ENCODE assay signal across 1 cellular context in the genomic region with DNA sequence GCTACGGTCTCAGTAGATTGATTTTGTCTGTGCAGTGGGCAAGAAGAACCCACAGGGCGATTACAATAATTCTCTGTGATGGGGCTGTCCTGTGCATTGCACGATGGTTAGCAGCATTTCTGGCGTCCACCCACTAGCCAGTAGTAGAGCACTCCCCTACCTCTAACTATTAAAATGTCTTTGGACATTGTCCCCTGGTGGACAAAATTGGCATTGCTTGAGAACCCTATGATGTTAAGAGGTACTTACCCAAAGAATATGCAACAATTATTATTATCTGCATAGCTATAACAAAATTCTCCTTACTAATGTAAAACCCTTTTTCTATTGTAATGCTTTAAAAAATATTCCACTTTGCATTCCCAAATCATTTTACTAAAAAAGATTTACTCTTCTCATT.
TF ChIP-seq lines count a peak whose summit lies in the region.

No MANE protein-coding gene starts in this region.

TF ChIP-seq in H1, 55 proteins besides CTCF, POLR2A, EP300 and RAD21:
- TF ChIP-seq EZH2 (IDR thresholded peaks at IDR 0.05; ENCODE audit: low read depth, low read length, severe bottlenecking): no peak
- TF ChIP-seq, protein P1, sequence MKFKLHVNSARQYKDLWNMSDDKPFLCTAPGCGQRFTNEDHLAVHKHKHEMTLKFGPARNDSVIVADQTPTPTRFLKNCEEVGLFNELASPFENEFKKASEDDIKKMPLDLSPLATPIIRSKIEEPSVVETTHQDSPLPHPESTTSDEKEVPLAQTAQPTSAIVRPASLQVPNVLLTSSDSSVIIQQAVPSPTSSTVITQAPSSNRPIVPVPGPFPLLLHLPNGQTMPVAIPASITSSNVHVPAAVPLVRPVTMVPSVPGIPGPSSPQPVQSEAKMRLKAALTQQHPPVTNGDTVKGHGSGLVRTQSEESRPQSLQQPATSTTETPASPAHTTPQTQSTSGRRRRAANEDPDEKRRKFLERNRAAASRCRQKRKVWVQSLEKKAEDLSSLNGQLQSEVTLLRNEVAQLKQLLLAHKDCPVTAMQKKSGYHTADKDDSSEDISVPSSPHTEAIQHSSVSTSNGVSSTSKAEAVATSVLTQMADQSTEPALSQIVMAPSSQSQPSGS (IDR thresholded peaks at IDR 0.05; ENCODE audit: low read length): no peak
- no peak for TF ChIP-seq POU5F1 (IDR thresholded peaks at IDR 0.05; ENCODE audit: low read depth, low read length)
- TF ChIP-seq YY1 (IDR thresholded peaks at IDR 0.05; ENCODE audit: low read depth, low read length): no peak
- TF ChIP-seq BRCA1 (IDR thresholded peaks at IDR 0.05; ENCODE audit: low read depth, low read length): no peak
- TF ChIP-seq TAF1 (IDR thresholded peaks at IDR 0.05; ENCODE audit: low read depth, low read length): no peak
- no peak for TF ChIP-seq KDM1A (IDR thresholded peaks at IDR 0.05; ENCODE audit: borderline replicate concordance, low read length)
- TF ChIP-seq, protein P2, sequence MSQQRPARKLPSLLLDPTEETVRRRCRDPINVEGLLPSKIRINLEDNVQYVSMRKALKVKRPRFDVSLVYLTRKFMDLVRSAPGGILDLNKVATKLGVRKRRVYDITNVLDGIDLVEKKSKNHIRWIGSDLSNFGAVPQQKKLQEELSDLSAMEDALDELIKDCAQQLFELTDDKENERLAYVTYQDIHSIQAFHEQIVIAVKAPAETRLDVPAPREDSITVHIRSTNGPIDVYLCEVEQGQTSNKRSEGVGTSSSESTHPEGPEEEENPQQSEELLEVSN (IDR thresholded peaks at IDR 0.05): no peak
- TF ChIP-seq SP4 (IDR thresholded peaks at IDR 0.05; ENCODE audit: low read length): no peak
- no peak for TF ChIP-seq SP1 (IDR thresholded peaks at IDR 0.05; ENCODE audit: low read depth, low read length)
- no peak for TF ChIP-seq FOSL1 (IDR thresholded peaks at IDR 0.05; ENCODE audit: insufficient read depth, low read depth, low read length)
- TF ChIP-seq RBBP5 (IDR thresholded peaks at IDR 0.05; ENCODE audit: borderline replicate concordance, low read depth, low read length): no peak
- no peak for TF ChIP-seq POLR2AphosphoS5 (IDR thresholded peaks at IDR 0.05; ENCODE audit: low read depth, low read length)
- no peak for TF ChIP-seq CREB1 (IDR thresholded peaks at IDR 0.05)
- TF ChIP-seq, protein P3, sequence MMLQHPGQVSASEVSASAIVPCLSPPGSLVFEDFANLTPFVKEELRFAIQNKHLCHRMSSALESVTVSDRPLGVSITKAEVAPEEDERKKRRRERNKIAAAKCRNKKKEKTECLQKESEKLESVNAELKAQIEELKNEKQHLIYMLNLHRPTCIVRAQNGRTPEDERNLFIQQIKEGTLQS (IDR thresholded peaks at IDR 0.05; ENCODE audit: insufficient read depth, low read depth, low read length): no peak
- TF ChIP-seq TAF7 (optimal IDR thresholded peaks at IDR 0.05; ENCODE audit: borderline replicate concordance, low read depth, low read length): no peak
